Comparison of ENCODE assay signal across 35 cellular contexts in genomic region chr3:187277129-187277462, GRCh38. TPM values are rescaled to one million over a fixed set of nuclear protein-coding genes. Genes with fewer than 3 reads are reported as not detected.
"Had no signal": no experiment of that assay in that cellular context is flagged by ENCODE, and none has a peak within 500 bp of the region (broad histone marks: within the 10 kb centered on the region; RNA-seq: fewer than 3 reads in every experiment).

No MANE protein-coding gene starts in this region.

- ATAC-seq: activated CD4-positive, CD25-positive, alpha-beta regulatory T cell treated with anti-CD3 and anti-CD28 coated beads, Interleukin-2, amount 50 U/mL, for 24 hours; activated CD8-positive, alpha-beta memory T cell treated with anti-CD3 and anti-CD28 coated beads, Interleukin-2, amount 10 ng/mL, durations not matched to agents 7 days and 5 days; activated CD8-positive, alpha-beta T cell treated with anti-CD3 and anti-CD28 coated beads, Interleukin-2, amount 10 ng/mL, durations not matched to agents 7 days and 5 days; activated naive CD8-positive, alpha-beta T cell treated with anti-CD3 and anti-CD28 coated beads, Interleukin-2, amount 50 U/mL, for 24 hours; body of pancreas; foreskin keratinocyte; gastrocnemius medialis; T-helper 17 cell had no signal

- H3K4me1 ChIP-seq: adrenal gland, body of pancreas, colonic mucosa, esophagus muscularis mucosa, foreskin keratinocyte, gastrocnemius medialis had no signal

- H3K9me3 ChIP-seq: adrenal gland, body of pancreas, colonic mucosa, esophagus muscularis mucosa, gastrocnemius medialis had no signal

- H3K27me3 ChIP-seq: adrenal gland, body of pancreas, colonic mucosa, esophagus muscularis mucosa, gastrocnemius medialis had no signal

- H3K36me3 ChIP-seq: adrenal gland, colonic mucosa, esophagus muscularis mucosa, gastrocnemius medialis, WERI-Rb-1 had no signal

- DNase-seq: activated B cell treated with CpG ODN at 0.5 μM for 24 hours; activated CD4-positive, alpha-beta T cell treated with anti-CD3 and anti-CD28 coated beads for 48 hours; activated CD4-positive, alpha-beta T cell treated with anti-CD3 and anti-CD28 coated beads, Interleukin-2, amount 50 U/mL, for 1 hour; activated CD4-positive, alpha-beta T cell treated with anti-CD3 and anti-CD28 coated beads, Interleukin-2, amount 50 U/mL, for 48 hours; activated CD8-positive, alpha-beta memory T cell treated with anti-CD3 and anti-CD28 coated beads, Interleukin-2, amount 10 ng/mL, durations not matched to agents 7 days and 5 days; activated CD8-positive, alpha-beta memory T cell treated with anti-CD3 and anti-CD28 coated beads, Interleukin-2, amount 50 U/mL, for 4 hours; activated CD8-positive, alpha-beta T cell treated with anti-CD3 and anti-CD28 coated beads, Interleukin-2, amount 10 ng/mL, durations not matched to agents 7 days and 5 days; activated effector memory CD4-positive, alpha-beta T cell treated with anti-CD3 and anti-CD28 coated beads, Interleukin-2, amount 50 U/mL, for 16 hours; activated naive CD4-positive, alpha-beta T cell treated with anti-CD3 and anti-CD28 coated beads for 36 hours; activated naive CD8-positive, alpha-beta T cell treated with anti-CD3 and anti-CD28 coated beads for 36 hours; activated naive CD8-positive, alpha-beta T cell treated with anti-CD3 and anti-CD28 coated beads, Interleukin-2, amount 50 U/mL, for 24 hours; activated T-cell treated with anti-CD3 and anti-CD28 coated beads, Interleukin-2, amount 50 U/mL, for 1 hour; activated T-cell treated with anti-CD3 and anti-CD28 coated beads, Interleukin-2, amount 50 U/mL, for 48 hours; adrenal gland; amygdala; aorta; body of pancreas; central memory CD4-positive, alpha-beta T cell; cerebellar nuclear complex; colonic mucosa; dorsolateral prefrontal cortex; effector memory CD4-positive, alpha-beta T cell; erythroblast; foreskin keratinocyte; gastrocnemius medialis; glutamatergic neuron; T-helper 1 cell; T-helper 17 cell; T1000; WERI-Rb-1 had no signal

- H3K27ac ChIP-seq: adrenal gland, body of pancreas, colonic mucosa, dorsolateral prefrontal cortex, esophagus muscularis mucosa, foreskin keratinocyte, gastrocnemius medialis, WERI-Rb-1 had no signal

- H3K4me3 ChIP-seq: adrenal gland, body of pancreas, colonic mucosa, dorsolateral prefrontal cortex, esophagus muscularis mucosa, gastrocnemius medialis had no signal

RNA-seq across cellular contexts. Expression of gene MASP1, which starts 14.4 kb away (rescaled TPM):
- total RNA-seq: activated B cell treated with CpG ODN at 0.5 μM for 24 hours; activated CD8-positive, alpha-beta memory T cell treated with anti-CD3 and anti-CD28 coated beads for 36 hours; activated CD8-positive, alpha-beta memory T cell treated with anti-CD3 and anti-CD28 coated beads, Interleukin-2, amount 10 ng/mL, durations not matched to agents 7 days and 5 days; activated CD8-positive, alpha-beta T cell treated with anti-CD3 and anti-CD28 coated beads, Interleukin-2, amount 10 ng/mL, durations not matched to agents 7 days and 5 days; activated naive CD4-positive, alpha-beta T cell treated with anti-CD3 and anti-CD28 coated beads for 36 hours; activated naive CD8-positive, alpha-beta T cell treated with anti-CD3 and anti-CD28 coated beads for 36 hours; activated T-helper 1 cell treated with anti-CD3 and anti-CD28 coated beads, Interleukin-12 subunit alpha, Interleukin-12 subunit beta, Interleukin-2, Interleukin-4 antibody, amounts not matched to agents 30 ng/mL and 10 ng/mL and 1 ng/mL, durations not matched to agents 14 hours and 24 hours and 36 hours; activated T-helper 2 cell treated with anti-CD3 and anti-CD28 coated beads, Interferon-gamma antibody, Interleukin-2, Interleukin-4, amounts not matched to agents 10 μg/mL and 5 μg/mL and 100 μg/mL, durations not matched to agents 14 hours and 24 hours and 36 hours; foreskin keratinocyte had no signal
- polyA plus RNA-seq: foreskin keratinocyte had no signal
